23 cellular contexts compared by ENCODE assay signal in genomic region chr3:131242201-131242600, GRCh38.
DNase-seq lines count a peak whose midpoint lies in the region; ATAC-seq and TF ChIP-seq lines count a peak whose summit lies in the region.
"Had no signal": no experiment of that assay in that cellular context is flagged by ENCODE, and none has a peak within 500 bp of the region (broad histone marks: within the 10 kb centered on the region; RNA-seq: fewer than 3 reads in every experiment).

No MANE protein-coding gene starts in this region.

- no peak for ATAC-seq in heart right ventricle
- ATAC-seq: A549; activated naive CD4-positive, alpha-beta T cell treated with anti-CD3 and anti-CD28 coated beads, Interleukin-2, amount 50 U/mL, for 72 hours; GM23338 had no signal

- H3K4me1 ChIP-seq in heart right ventricle: no peaks in the 10 kb centered on the region
- H3K4me1 ChIP-seq in tibial nerve: no peaks in the 10 kb centered on the region
- H3K4me1 ChIP-seq: A549, BLaER1, esophagus muscularis mucosa, stomach, upper lobe of left lung had no signal

- TF ChIP-seq CTCF in heart right ventricle (IDR thresholded peaks at IDR 0.05) (peak in 6 of 9 donors; percentile 9 to 43 (median 32)), tibial nerve (IDR thresholded peaks at IDR 0.05) (peak in 3 of 5 experiments; percentile 28 to 42 (median 40))

- H3K9me3 ChIP-seq in heart right ventricle: peaks cover 0 to 14% (median 0%) of the 10 kb centered on the region in 11 donors
- no peaks in the 10 kb centered on the region for H3K9me3 ChIP-seq in tibial nerve
- H3K9me3 ChIP-seq: A549, BLaER1, esophagus muscularis mucosa, neutrophil, stomach, upper lobe of left lung had no signal

- WGBS in heart right ventricle, 2 donors: 69 to 80% methylated on average over 3 of the region's 3 CpGs
- WGBS in tibial nerve, 2 donors: 38 to 41% methylated on average over 3 of the region's 3 CpGs

- H3K27me3 ChIP-seq in heart right ventricle (no peaks in the 10 kb centered on the region), tibial nerve (no peaks in the 10 kb centered on the region)
- H3K27me3 ChIP-seq: BLaER1, esophagus muscularis mucosa, stomach, upper lobe of left lung had no signal

- TF ChIP-seq POLR2A in tibial nerve (IDR thresholded peaks at IDR 0.05): no peak

- H3K27ac ChIP-seq in heart right ventricle: no peak overlapping the region
- H3K27ac ChIP-seq in tibial nerve: peak overlapping the region in 2 of 4 donors; percentile 43 to 71
- H3K27ac ChIP-seq: A549, BLaER1, esophagus muscularis mucosa, neutrophil, stomach, upper lobe of left lung had no signal

- no peak for TF ChIP-seq EP300 in tibial nerve (IDR thresholded peaks at IDR 0.05)

- DNase-seq in heart right ventricle (no peak), cardiac septum (ENCODE audit: low spot score) (no peak), OCI-M1 (lab: John Stamatoyannopoulos, UW) (peak; percentile 13), epidermal melanocyte (ENCODE audit: insufficient read length, low spot score) (peak; percentile 24), tibial nerve (ENCODE audit: low spot score in 2 of 2) (no peak), NCI-H2227 (lab: John Stamatoyannopoulos, UW; ENCODE audit: unreplicated experiment) (no peak), amniotic stem cell (lab: John Stamatoyannopoulos, UW) (no peak)
- DNase-seq in stimulated activated naive CD4-positive, alpha-beta T cell (lab: John Stamatoyannopoulos, UW): no peak
- DNase-seq: activated CD4-positive, alpha-beta T cell treated with anti-CD3 and anti-CD28 coated beads, Interleukin-2, amount 10 ng/mL, durations not matched to agents 24 days and 14 days; cerebellar nuclear complex; effector CD4-positive, alpha-beta T cell; EL; NCI-H1105 treated with DMSO at 0.1 percent for 48 hours; NCI-H526; SHP77 treated with DMSO at 0.1 percent for 48 hours; stomach; upper lobe of left lung had no signal

- intact Hi-C loops in heart right ventricle (cut with DNase I): no loop called here
- intact Hi-C loops in cardiac septum (cut with DNase I): no loop called here

- H3K36me3 ChIP-seq in heart right ventricle (no peaks in the 10 kb centered on the region), tibial nerve (peaks cover 0 to 8% (median 0%) of the 10 kb centered on the region in 3 donors)
- H3K36me3 ChIP-seq: BLaER1, neutrophil, upper lobe of left lung had no signal

- H3K4me3 ChIP-seq in heart right ventricle: no peak overlapping the region
- H3K4me3 ChIP-seq in tibial nerve: no peak overlapping the region
- H3K4me3 ChIP-seq: A549, BLaER1, esophagus muscularis mucosa, GM23338, stomach, upper lobe of left lung had no signal

Comparison
In these comparisons a context has a peak if more than half of its experiments do, and no peak if none do; other contexts are left out.
1. DNase-seq: peak in OCI-M1 (single experiment) and epidermal melanocyte (single experiment); none in heart right ventricle (0 of 2), cardiac septum (single experiment), tibial nerve (0 of 2), NCI-H2227 (single experiment), amniotic stem cell (single experiment) and stimulated activated naive CD4-positive, alpha-beta T cell (0 of 6).